ENCODE assay signal across 20 cellular contexts in genomic region chr12:114612062-114612461, GRCh38.
A peak's percentile ranks its signal among the peaks of the same experiment; 100 is the strongest.
DNase-seq lines count a peak whose midpoint lies in the region; ATAC-seq, FAIRE-seq and TF ChIP-seq lines count a peak whose summit lies in the region.
"Had no signal": no experiment of that assay in that cellular context is flagged by ENCODE, and none has a peak within 500 bp of the region (broad histone marks: within the 10 kb centered on the region; RNA-seq: fewer than 3 reads in every experiment).

No MANE protein-coding gene starts in this region.

- in situ Hi-C loops in HepG2 (cut with HindIII; ENCODE audit: extremely low pct_ligation_motif_present, low pct_unique_long_range_greater_than_20kb), result no loop called here

- DNase-seq in coronary artery (ENCODE audit: low spot score) (peak; percentile 2), HepG2 (ENCODE audit: low spot score) (no peak), progenitor cell of endocrine pancreas (ENCODE audit: low spot score, unreplicated experiment) (no peak), esophagus muscularis mucosa (ENCODE audit: extremely low spot score) (no peak), OCI-LY7 (ENCODE audit: low spot score) (no peak), WERI-Rb-1 (no peak)
- DNase-seq in stimulated activated CD4-positive, alpha-beta T cell treated with anti-CD3 and anti-CD28 coated beads, Interleukin-1b, Interleukin-23, amount 100 ng/mL, for 48 hours, result no peak
- DNase-seq: AML-193; Calu3; CD4-positive, alpha-beta memory T cell; DMS79 treated with DMSO at 0.1 percent for 48 hours; GF-D8; GOT3; H7; HFFc6 had no signal

- no peaks in the 10 kb centered on the region for H3K27me3 ChIP-seq in BLaER1 treated with 17β-estradiol and CSF1 and Interleukin-3, amounts not matched to agents 10 nM and 100 nM
- no peaks in the 10 kb centered on the region for H3K27me3 ChIP-seq in HepG2 (ENCODE audit: control insufficient read depth in 1 of 2, insufficient read depth in 2 of 2, low read length in 2 of 2)
- peaks cover 0 to 9% (median 0%) of the 10 kb centered on the region in 4 donors for H3K27me3 ChIP-seq in esophagus muscularis mucosa
- H3K27me3 ChIP-seq in WERI-Rb-1 (ENCODE audit: insufficient read depth, low read depth, severe bottlenecking), result peaks cover 36% of the 10 kb centered on the region

- H3K4me3 ChIP-seq in BLaER1 treated with 17β-estradiol and CSF1 and Interleukin-3, amounts not matched to agents 10 nM and 100 nM, result no peak overlapping the region
- H3K4me3 ChIP-seq in coronary artery (no peak overlapping the region), HepG2 (replicated peaks in 1 of 3; ENCODE audit: insufficient read depth in 1 of 3, low read depth in 2 of 3, low read length in 3 of 3) (peak overlapping the region in 1 of 3 experiments; percentile 11; a peak in 1 of 6 replicates), esophagus muscularis mucosa (no peak overlapping the region), OCI-LY7 (ENCODE audit: low read depth, low read length, poor library complexity, severe bottlenecking) (no peak overlapping the region), WERI-Rb-1 (ENCODE audit: low read depth, low read length) (no peak overlapping the region)

- POLR2A ChIA-PET in HepG2 (lab: Yijun Ruan, JAX), result interaction anchor here (0.9 to 1.4 kb wide), 10 partner anchors 9 to 811 kb away, joined by 3 to 11 read pairs (median 4); partner anchors contain the start of genes RBM19 and TBX3
- POLR2A ChIA-PET in OCI-LY7 (lab: Charles Lee), result interaction anchor here (0.6 kb wide), 2 partner anchors 15 to 1267 kb away, joined by 3 to 4 read pairs; no protein-coding TSS in a partner anchor

- H3K27ac Mint-ChIP-seq in progenitor cell of endocrine pancreas, result peak overlapping the region; percentile 72
- H3K27ac Mint-ChIP-seq: CD14-positive monocyte; CD4-positive, alpha-beta memory T cell; HFFc6 had no signal

- peak overlapping the region in 6 of 11 experiments; percentile 1 to 45 (median 6); a peak in 10 of 22 replicates for H3K4me2 ChIP-seq in BLaER1 treated with 17β-estradiol and CSF1 and Interleukin-3, amounts not matched to agents 10 nM and 100 nM
- H3K4me2 ChIP-seq in HepG2 (ENCODE audit: low read depth, low read length) (peak overlapping the region; percentile 50), OCI-LY7 (ENCODE audit: low read length) (no peak overlapping the region)

- TF ChIP-seq CTCF in coronary artery (IDR thresholded peaks at IDR 0.05) (no peak), HepG2 (CRISPR knock-in tag; IDR thresholded peaks at IDR 0.05) (no peak), progenitor cell of endocrine pancreas (IDR thresholded peaks at IDR 0.05; ENCODE audit: unreplicated experiment) (no peak), esophagus muscularis mucosa (IDR thresholded peaks at IDR 0.05) (no peak), OCI-LY7 (conservative IDR thresholded peaks at IDR 0.05; ENCODE audit: low read length) (no peak), WERI-Rb-1 (IDR thresholded peaks at IDR 0.05; ENCODE audit: low read depth, low read length) (no peak)

- CTCF ChIA-PET in HepG2 (lab: Yijun Ruan, JAX; ENCODE audit: low intra/inter-chr PET ratio, low total read pairs), result no interaction called here
- CTCF ChIA-PET in OCI-LY7 (lab: Charles Lee; ENCODE audit: unreplicated experiment), result no interaction called here

- ATAC-seq in HepG2, result no peak; the same call in 1 of the 3 replicates
- ATAC-seq: HCT116 had no signal

- H2AFZ ChIP-seq in HepG2 (ENCODE audit: low read length) (no peak overlapping the region), OCI-LY7 (ENCODE audit: low read length) (no peak overlapping the region)

- no peaks in the 10 kb centered on the region for H3K9me2 ChIP-seq in OCI-LY7 (ENCODE audit: insufficient read depth, low read length)

- H3K9ac ChIP-seq in BLaER1 treated with 17β-estradiol and CSF1 and Interleukin-3, amounts not matched to agents 10 nM and 100 nM, result no peak overlapping the region
- H3K9ac ChIP-seq in HepG2 (ENCODE audit: insufficient read depth, low read depth, low read length), result peak overlapping the region; percentile 69

- peaks cover 0 to 8% (median 5%) of the 10 kb centered on the region in 11 experiments; a peak in 10 of 22 replicates for H3K9me3 ChIP-seq in BLaER1 treated with 17β-estradiol and CSF1 and Interleukin-3, amounts not matched to agents 10 nM and 100 nM (replicated peaks in 1 of 11)
- H3K9me3 ChIP-seq in HepG2 (ENCODE audit: low read length) (no peaks in the 10 kb centered on the region), esophagus muscularis mucosa (peaks cover 0 to 9% (median 3%) of the 10 kb centered on the region in 4 donors), OCI-LY7 (ENCODE audit: low read length) (no peaks in the 10 kb centered on the region), WERI-Rb-1 (ENCODE audit: severe bottlenecking) (no peaks in the 10 kb centered on the region)

- no peaks in the 10 kb centered on the region for H3K79me2 ChIP-seq in HepG2 (ENCODE audit: insufficient read depth, low read length)
- H3K79me2 ChIP-seq in OCI-LY7 (ENCODE audit: insufficient read depth, low read depth, low read length), result no peaks in the 10 kb centered on the region

- WGBS in HepG2 (ENCODE audit: low lambda C conversion rate), result 62% methylated on average over 6 of the region's 6 CpGs
- 77% methylated on average over 6 of the region's 6 CpGs for WGBS in esophagus muscularis mucosa

- H3K27ac ChIP-seq in BLaER1 treated with 17β-estradiol and CSF1 and Interleukin-3, amounts not matched to agents 10 nM and 100 nM, result no peak overlapping the region
- H3K27ac ChIP-seq in coronary artery, result no peak overlapping the region
- peak overlapping the region; percentile 91 for H3K27ac ChIP-seq in HepG2 (ENCODE audit: extremely low read length, insufficient read depth, low read length)
- H3K27ac ChIP-seq in esophagus muscularis mucosa (replicated peaks in 1 of 4), result no peak overlapping the region
- no peak overlapping the region for H3K27ac ChIP-seq in OCI-LY7 (ENCODE audit: low read depth, low read length, poor library complexity, severe bottlenecking)
- no peak overlapping the region for H3K27ac ChIP-seq in WERI-Rb-1

- no peak for TF ChIP-seq POLR2A in HepG2 (IDR thresholded peaks at IDR 0.05; ENCODE audit: insufficient read depth in 1 of 2, low read depth in 2 of 2, low read length in 2 of 2)
- TF ChIP-seq POLR2A in esophagus muscularis mucosa (IDR thresholded peaks at IDR 0.05; ENCODE audit: low read depth), result no peak

- TF ChIP-seq EP300 in HepG2 (IDR thresholded peaks at IDR 0.05; ENCODE audit: low read depth in 2 of 2, low read length in 2 of 2), result no peak
- no peak for TF ChIP-seq EP300 in HepG2 (CRISPR knock-in tag; IDR thresholded peaks at IDR 0.05; ENCODE audit: borderline replicate concordance)
- no peak for TF ChIP-seq EP300 in esophagus muscularis mucosa (IDR thresholded peaks at IDR 0.05)

- intact Hi-C loops in HepG2 (cut with micrococcal nuclease; ENCODE audit: unreplicated experiment), result no loop called here
- intact Hi-C loops in esophagus muscularis mucosa (cut with DNase I), result no loop called here
- intact Hi-C loops in OCI-LY7 (cut with micrococcal nuclease; ENCODE audit: unreplicated experiment), result no loop called here

- H3K4me1 Mint-ChIP-seq in progenitor cell of endocrine pancreas (ENCODE audit: low read depth), result peaks cover 19% of the 10 kb centered on the region
- H3K4me1 Mint-ChIP-seq: CD14-positive monocyte; CD4-positive, alpha-beta memory T cell had no signal

- FAIRE-seq in HepG2 (lab: Jason Lieb, UNC), result no peak
- FAIRE-seq: A204.1, HTR-8/SVneo had no signal

- H3K27me3 Mint-ChIP-seq in progenitor cell of endocrine pancreas, result no peaks in the 10 kb centered on the region

- H4K20me1 ChIP-seq in BLaER1 treated with 17β-estradiol and CSF1 and Interleukin-3, amounts not matched to agents 10 nM and 100 nM, result no peaks in the 10 kb centered on the region
- H4K20me1 ChIP-seq in HepG2 (ENCODE audit: insufficient read depth, low read length) (no peaks in the 10 kb centered on the region), OCI-LY7 (ENCODE audit: insufficient read depth, low read length) (no peaks in the 10 kb centered on the region)

- H3K36me3 Mint-ChIP-seq in progenitor cell of endocrine pancreas (ENCODE audit: insufficient read depth), result no peaks in the 10 kb centered on the region
- H3K36me3 Mint-ChIP-seq: CD14-positive monocyte; CD4-positive, alpha-beta memory T cell had no signal

- no peaks in the 10 kb centered on the region for H3K36me3 ChIP-seq in BLaER1 treated with 17β-estradiol and CSF1 and Interleukin-3, amounts not matched to agents 10 nM and 100 nM
- H3K36me3 ChIP-seq in HepG2 (replicated peaks in 1 of 2; ENCODE audit: control insufficient read depth in 1 of 2, insufficient read depth in 2 of 2, low read length in 2 of 2), result no peaks in the 10 kb centered on the region
- no peaks in the 10 kb centered on the region for H3K36me3 ChIP-seq in esophagus muscularis mucosa
- no peaks in the 10 kb centered on the region for H3K36me3 ChIP-seq in OCI-LY7 (ENCODE audit: insufficient read depth, low read length)
- H3K36me3 ChIP-seq in WERI-Rb-1, result no peaks in the 10 kb centered on the region

- BruUV-seq in HepG2 (replicated peaks; lab: Mats Ljungman, UMichigan) (no TSS peak), OCI-LY7 (replicated peaks; lab: Mats Ljungman, UMichigan) (no TSS peak)

- peaks cover 0 to 8% (median 5%) of the 10 kb centered on the region in 10 experiments; a peak in 7 of 20 replicates for H3K4me1 ChIP-seq in BLaER1 treated with 17β-estradiol and CSF1 and Interleukin-3, amounts not matched to agents 10 nM and 100 nM
- H3K4me1 ChIP-seq in HepG2 (ENCODE audit: insufficient read depth, low read length), result peaks cover 83% of the 10 kb centered on the region
- H3K4me1 ChIP-seq in esophagus muscularis mucosa, result no peaks in the 10 kb centered on the region
- H3K4me1 ChIP-seq in OCI-LY7 (ENCODE audit: insufficient read depth, low read length, poor library complexity, severe bottlenecking), result no peaks in the 10 kb centered on the region

- H3K4me3 Mint-ChIP-seq in progenitor cell of endocrine pancreas (ENCODE audit: low read depth), result peak overlapping the region; percentile 5
- H3K4me3 Mint-ChIP-seq: CD14-positive monocyte; CD4-positive, alpha-beta memory T cell; HFFc6 had no signal

- TF ChIP-seq RAD21 in HepG2 (CRISPR knock-in tag; IDR thresholded peaks at IDR 0.05), result no peak

- peaks cover 3% of the 10 kb centered on the region for H3K9me3 Mint-ChIP-seq in progenitor cell of endocrine pancreas (ENCODE audit: low read depth)
- H3K9me3 Mint-ChIP-seq: HFFc6 had no signal

TF ChIP-seq in HepG2, 621 proteins besides CTCF, POLR2A, EP300 and RAD21 (continues in another document):
- peak; percentile 76; the same call in 1 of the 2 replicates for TF ChIP-seq ZBTB38 (CRISPR knock-in tag; IDR thresholded peaks at IDR 0.05)
